ENCODE assay signal across 2 cellular contexts in genomic region chr11:123255909-123256308, GRCh38.
A peak's percentile ranks its signal among the peaks of the same experiment; 100 is the strongest.
TF ChIP-seq lines count a peak whose summit lies in the region.

No MANE protein-coding gene starts in this region.

TF ChIP-seq in HepG2, 621 proteins besides CTCF, POLR2A, EP300 and RAD21:
- no peak for TF ChIP-seq GLI4 (CRISPR knock-in tag; IDR thresholded peaks at IDR 0.05; ENCODE audit: borderline replicate concordance)
- TF ChIP-seq RFX1 (IDR thresholded peaks at IDR 0.05), result peak; percentile 34; the same call in 1 of the 2 replicates

TF ChIP-seq in K562, 482 proteins besides CTCF, POLR2A, EP300 and RAD21:
- TF ChIP-seq ZNF584 (CRISPR knock-in tag; IDR thresholded peaks at IDR 0.05; ENCODE audit: low read depth), result no peak
- no peak for TF ChIP-seq OTX1 (CRISPR knock-in tag; IDR thresholded peaks at IDR 0.05)
- no peak for TF ChIP-seq BCL6 (CRISPR knock-in tag; IDR thresholded peaks at IDR 0.05)
- TF ChIP-seq POU5F1 (IDR thresholded peaks at IDR 0.05; ENCODE audit: borderline replicate concordance, low read depth, low read length, partially characterized antibody), result no peak
- peak; percentile 71 for TF ChIP-seq RFX1 (IDR thresholded peaks at IDR 0.05)
- TF ChIP-seq BRF2 (IDR thresholded peaks at IDR 0.05; ENCODE audit: borderline replicate concordance, insufficient read depth, insufficient read length), result no peak
TF ChIP-seq in K562: peak in this region for 1.
